Comparison of ENCODE assay signal across 25 cellular contexts in genomic region chr12:130766470-130766869, GRCh38. TPM values are rescaled to one million over a fixed set of nuclear protein-coding genes. Genes with fewer than 3 reads are reported as not detected.
"Had no signal": no experiment of that assay in that cellular context is flagged by ENCODE, and none has a peak within 500 bp of the region (broad histone marks: within the 10 kb centered on the region; RNA-seq: fewer than 3 reads in every experiment).

No MANE protein-coding gene starts in this region.

- DNase-seq: islet precursor cell; left ventricle myocardium inferior; mesendoderm; naive B cell; natural killer cell; nephron progenitor cell; ovary; small intestine; spleen; stimulated activated CD4-positive, alpha-beta T cell treated with anti-CD3 and anti-CD28 coated beads, Interleukin-4, amount 100 ng/mL, for 24 hours; stimulated activated naive CD4-positive, alpha-beta T cell; substantia nigra had no signal

- H3K9me3 Mint-ChIP-seq: mesothelial cell of epicardium; naive B cell; natural killer cell; nephron progenitor cell; stimulated activated effector memory CD8-positive, alpha-beta T cell treated with anti-CD3 and anti-CD28 coated beads, Interleukin-12 subunit alpha, Interleukin-12 subunit beta, amount 100 ng/mL, for 72 hours; stimulated activated naive CD8-positive, alpha-beta T cell treated with anti-CD3 and anti-CD28 coated beads, Interleukin-15, Interleukin-2, amounts not matched to agents 100 ng/mL and 50 ng/mL, for 24 hours; type B pancreatic cell had no signal

- H3K9me3 ChIP-seq: left ventricle myocardium inferior, ovary, right atrium auricular region, sigmoid colon, tibial nerve, vagina had no signal

- FAIRE-seq: small intestine had no signal

- H3K27me3 ChIP-seq: ovary, right atrium auricular region, vagina had no signal

- H3K4me1 Mint-ChIP-seq: mesothelial cell of epicardium, natural killer cell, nephron progenitor cell had no signal

- H2AFZ ChIP-seq: hepatocyte had no signal

- H3K4me2 ChIP-seq: hepatocyte had no signal

- H3K79me2 ChIP-seq: hepatocyte had no signal

- H3K27ac ChIP-seq: hepatocyte, left ventricle myocardium inferior, ovary, right atrium auricular region, sigmoid colon, spleen, tibial nerve, vagina had no signal

- H3K36me3 ChIP-seq: left ventricle myocardium inferior, ovary, right atrium auricular region, sigmoid colon, spleen, tibial nerve, vagina had no signal

- H3K4me1 ChIP-seq: left ventricle myocardium inferior, right atrium auricular region, sigmoid colon, tibial nerve, vagina had no signal

- ATAC-seq: natural killer cell; stimulated activated effector memory CD8-positive, alpha-beta T cell treated with anti-CD3 and anti-CD28 coated beads, Interleukin-12 subunit alpha, Interleukin-12 subunit beta, amount 100 ng/mL, for 72 hours had no signal

- H3K4me3 ChIP-seq: hepatocyte, left ventricle myocardium inferior, lung, ovary, right atrium auricular region, sigmoid colon, spleen, tibial nerve, vagina had no signal

- H3K4me3 Mint-ChIP-seq: mesothelial cell of epicardium; naive B cell; natural killer cell; nephron progenitor cell; stimulated activated effector memory CD8-positive, alpha-beta T cell treated with anti-CD3 and anti-CD28 coated beads, Interleukin-12 subunit alpha, Interleukin-12 subunit beta, amount 100 ng/mL, for 72 hours; stimulated activated naive CD8-positive, alpha-beta T cell treated with anti-CD3 and anti-CD28 coated beads, Interleukin-15, Interleukin-2, amounts not matched to agents 100 ng/mL and 50 ng/mL, for 24 hours; type B pancreatic cell had no signal

- H3K27ac Mint-ChIP-seq: mesothelial cell of epicardium; naive B cell; natural killer cell; nephron progenitor cell; progenitor cell of endocrine pancreas; stimulated activated effector memory CD8-positive, alpha-beta T cell treated with anti-CD3 and anti-CD28 coated beads, Interleukin-12 subunit alpha, Interleukin-12 subunit beta, amount 100 ng/mL, for 72 hours; stimulated activated naive CD8-positive, alpha-beta T cell treated with anti-CD3 and anti-CD28 coated beads, Interleukin-15, Interleukin-2, amounts not matched to agents 100 ng/mL and 50 ng/mL, for 24 hours; type B pancreatic cell had no signal

RNA-seq across cellular contexts. Expression of gene RIMBP2, which starts 50.4 kb away (rescaled TPM):
- total RNA-seq: left ventricle myocardium inferior, mononuclear cell, natural killer cell, pulmonary artery endothelial cell had no signal
